Comparison of ENCODE assay signal across 8 cellular contexts in the genomic region with DNA sequence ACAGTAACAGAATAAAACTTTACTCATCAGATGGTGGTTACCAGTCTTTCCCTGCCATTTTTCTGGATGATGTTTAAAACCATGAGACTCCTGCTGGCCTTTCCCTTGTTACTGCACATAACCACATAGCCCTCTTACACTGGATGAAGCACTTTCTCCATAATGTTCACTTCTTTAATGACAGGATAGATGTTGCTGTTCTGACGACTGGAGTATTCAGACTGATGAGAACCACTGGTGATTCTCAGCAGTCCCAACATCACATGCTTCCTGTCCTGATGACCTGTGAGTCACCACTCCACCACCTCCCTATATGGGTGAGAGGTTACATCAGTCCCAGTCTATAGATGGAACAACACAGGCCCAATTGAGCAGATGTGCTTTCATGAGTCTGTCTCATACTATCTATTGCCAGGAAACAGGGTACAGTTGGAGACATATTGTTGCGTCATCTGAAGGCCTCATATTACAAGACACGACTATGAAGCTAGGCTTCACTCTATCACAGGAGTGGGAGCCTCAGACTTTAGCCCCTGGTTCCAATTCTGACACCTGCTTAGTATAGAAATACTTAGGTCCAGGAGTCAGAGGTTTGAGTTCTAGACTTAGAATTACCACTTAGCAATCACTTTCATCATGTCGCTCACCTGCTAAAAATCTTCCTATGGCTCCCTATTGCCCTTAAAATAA.
DNase-seq lines count a peak whose midpoint lies in the region; ATAC-seq, FAIRE-seq and TF ChIP-seq lines count a peak whose summit lies in the region.

No MANE protein-coding gene starts in this region.

- H3K4me2 ChIP-seq in K562 (ENCODE audit: insufficient read depth, low read length): peak overlapping the region; percentile 27; the same call in 1 of the 2 replicates

- ATAC-seq in GM18502 (IDR thresholded peaks at IDR 0.05; ENCODE audit: poor library complexity, unreplicated experiment) (peak; percentile 85), HG02885 (IDR thresholded peaks at IDR 0.05; ENCODE audit: poor library complexity, unreplicated experiment) (peak; percentile 97), K562 (peak; percentile 96)

- TF ChIP-seq POLR2A in K562 (conservative IDR thresholded peaks at IDR 0.05): no peak

- H3K36me3 ChIP-seq in ACC112 (ENCODE audit: insufficient read depth, low read length): no peaks in the 10 kb centered on the region
- no peaks in the 10 kb centered on the region for H3K36me3 ChIP-seq in K562 (ENCODE audit: control insufficient read depth, insufficient read depth, low read length)
- no peaks in the 10 kb centered on the region for H3K36me3 ChIP-seq in liver (ENCODE audit: control insufficient read depth in 4 of 4, insufficient read depth in 3 of 4, low read depth in 1 of 4, low read length in 3 of 4)

- no TSS peak for BruUV-seq in K562 (replicated peaks; lab: Mats Ljungman, UMichigan)

- no peaks in the 10 kb centered on the region for H3K27me3 ChIP-seq in ACC112 (ENCODE audit: insufficient read depth, low read length)
- no peaks in the 10 kb centered on the region for H3K27me3 ChIP-seq in K562 (ENCODE audit: control insufficient read depth in 2 of 2, insufficient read depth in 2 of 2, low read length in 2 of 2)
- H3K27me3 ChIP-seq in liver (ENCODE audit: control insufficient read depth in 4 of 4, insufficient read depth in 4 of 4, low read length in 3 of 4): peaks cover 0 to 7% (median 0%) of the 10 kb centered on the region in 4 donors

- peak; percentile 71 for FAIRE-seq in K562 (lab: Jason Lieb, UNC)

- peak overlapping the region; percentile 5 for H2AFZ ChIP-seq in ACC112 (ENCODE audit: low read length, unreplicated experiment)
- H2AFZ ChIP-seq in K562 (ENCODE audit: low read depth, low read length): peak overlapping the region; percentile 59

- TF ChIP-seq EP300 in K562 (IDR thresholded peaks at IDR 0.05; ENCODE audit: low read length): peak; percentile 74

- WGBS in K562 (ENCODE audit: insufficient coverage, low coverage, missing lambda C conversion rate): 25% methylated on average over 4 of the region's 4 CpGs
- WGBS in liver: 78% methylated on average over 4 of the region's 4 CpGs

- no peaks in the 10 kb centered on the region for H4K20me1 ChIP-seq in K562 (replicated peaks; ENCODE audit: control insufficient read depth, insufficient read depth, low read length)

- DNase-seq in NCI-H510A treated with DMSO at 0.1 percent for 48 hours (lab: John Stamatoyannopoulos, UW) (peak; percentile 35), K562 (ENCODE audit: extremely low read depth in 1 of 4, low spot score in 3 of 4) (peak; percentile 14 to 72 (median 38)), KG1 (lab: John Stamatoyannopoulos, UW) (no peak), KBM-7 (no peak)

- H3K9ac ChIP-seq in K562 (ENCODE audit: insufficient read depth in 1 of 2, low read depth in 2 of 2, low read length in 2 of 2) (no peak overlapping the region), liver (ENCODE audit: low read depth in 1 of 2, low read length in 2 of 2) (no peak overlapping the region)

- H3K4me3 ChIP-seq in ACC112 (ENCODE audit: low read depth, low read length) (peak overlapping the region; percentile 40; the same call in 1 of the 2 replicates), K562 (no peak overlapping the region), liver (ENCODE audit: low read depth in 1 of 3, low read length in 3 of 3) (no peak overlapping the region)

- in situ Hi-C loops in K562 (cut with MboI): no loop called here
- in situ Hi-C loops in KBM-7 (cut with MboI; ENCODE audit: low pct_unique_long_range_greater_than_20kb, low sequenced_read_pairs): no loop called here

- no peaks in the 10 kb centered on the region for H3K9me1 ChIP-seq in K562 (ENCODE audit: control insufficient read depth, insufficient read depth, low read length)

- H3K9me3 ChIP-seq in K562 (replicated peaks; ENCODE audit: control insufficient read depth, insufficient read depth, low read depth, low read length): no peaks in the 10 kb centered on the region
- no peaks in the 10 kb centered on the region for H3K9me3 ChIP-seq in liver (ENCODE audit: control insufficient read depth in 4 of 4, low read length in 3 of 4)

- TF ChIP-seq RAD21 in K562 (CRISPR knock-in tag; conservative IDR thresholded peaks at IDR 0.05 in 1 of 2, IDR thresholded peaks at IDR 0.05 in 1 of 2) (no peak), liver (IDR thresholded peaks at IDR 0.05) (peak; percentile 34 to 44)

- CTCF ChIA-PET in K562 (lab: Yijun Ruan, JAX; ENCODE audit: low intra/inter-chr PET ratio): no interaction called here

- H3K4me1 ChIP-seq in ACC112 (ENCODE audit: control insufficient read depth, insufficient read depth, low read length, unreplicated experiment) (peaks cover 36% of the 10 kb centered on the region), K562 (replicated peaks in 1 of 2; ENCODE audit: control insufficient read depth in 2 of 2, insufficient read depth in 2 of 2, low read length in 2 of 2) (peaks cover 4 to 15% of the 10 kb centered on the region in 2 experiments; a peak in 4 of 5 replicates), liver (ENCODE audit: control insufficient read depth in 4 of 4, insufficient read depth in 4 of 4, low read length in 3 of 4) (no peaks in the 10 kb centered on the region)

- H3K79me2 ChIP-seq in ACC112 (ENCODE audit: control insufficient read depth, insufficient read depth, low read length, unreplicated experiment) (no peaks in the 10 kb centered on the region), K562 (ENCODE audit: control insufficient read depth, insufficient read depth, low read length) (no peaks in the 10 kb centered on the region)

- H3K27ac ChIP-seq in ACC112 (ENCODE audit: low read depth, low read length) (peak overlapping the region; percentile 92), K562 (ENCODE audit: extremely low read depth, low read depth, low read length) (peak overlapping the region; percentile 58; the same call in 2 of the 3 replicates), liver (ENCODE audit: low read depth in 1 of 2, low read length in 2 of 2) (no peak overlapping the region)

- TF ChIP-seq CTCF in K562 (IDR thresholded peaks at IDR 0.05 in 2 of 3, conservative IDR thresholded peaks at IDR 0.05 in 1 of 3; ENCODE audit: insufficient read depth in 2 of 3, low read depth in 1 of 3, low read length in 3 of 3) (no peak; a peak in 1 of 6 replicates), liver (IDR thresholded peaks at IDR 0.05; ENCODE audit: low read depth, low read length, missing input control) (no peak)

- POLR2A ChIA-PET in K562 (lab: Yijun Ruan, JAX): no interaction called here

- intact Hi-C loops in K562 (cut with micrococcal nuclease): no loop called here

TF ChIP-seq in K562, 482 proteins besides CTCF, POLR2A, EP300 and RAD21 (continues in another document):
- TF ChIP-seq TARDBP (IDR thresholded peaks at IDR 0.05): no peak
- TF ChIP-seq MCM7 (IDR thresholded peaks at IDR 0.05): no peak
- no peak for TF ChIP-seq DMBX1 (CRISPR knock-in tag; IDR thresholded peaks at IDR 0.05; ENCODE audit: borderline replicate concordance)
- peak; percentile 56; the same call in 1 of the 2 replicates for TF ChIP-seq MEF2D (tag; conservative IDR thresholded peaks at IDR 0.05; ENCODE audit: low read depth)
- TF ChIP-seq, protein P1, sequence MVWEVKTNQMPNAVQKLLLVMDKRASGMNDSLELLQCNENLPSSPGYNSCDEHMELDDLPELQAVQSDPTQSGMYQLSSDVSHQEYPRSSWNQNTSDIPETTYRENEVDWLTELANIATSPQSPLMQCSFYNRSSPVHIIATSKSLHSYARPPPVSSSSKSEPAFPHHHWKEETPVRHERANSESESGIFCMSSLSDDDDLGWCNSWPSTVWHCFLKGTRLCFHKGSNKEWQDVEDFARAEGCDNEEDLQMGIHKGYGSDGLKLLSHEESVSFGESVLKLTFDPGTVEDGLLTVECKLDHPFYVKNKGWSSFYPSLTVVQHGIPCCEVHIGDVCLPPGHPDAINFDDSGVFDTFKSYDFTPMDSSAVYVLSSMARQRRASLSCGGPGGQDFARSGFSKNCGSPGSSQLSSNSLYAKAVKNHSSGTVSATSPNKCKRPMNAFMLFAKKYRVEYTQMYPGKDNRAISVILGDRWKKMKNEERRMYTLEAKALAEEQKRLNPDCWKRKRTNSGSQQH (CRISPR knock-in tag; IDR thresholded peaks at IDR 0.05): no peak

TF ChIP-seq in liver, 16 proteins besides CTCF, POLR2A, EP300 and RAD21:
- TF ChIP-seq, protein P2, sequence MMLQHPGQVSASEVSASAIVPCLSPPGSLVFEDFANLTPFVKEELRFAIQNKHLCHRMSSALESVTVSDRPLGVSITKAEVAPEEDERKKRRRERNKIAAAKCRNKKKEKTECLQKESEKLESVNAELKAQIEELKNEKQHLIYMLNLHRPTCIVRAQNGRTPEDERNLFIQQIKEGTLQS (IDR thresholded peaks at IDR 0.05): no peak
- TF ChIP-seq JUND (IDR thresholded peaks at IDR 0.05) (peak; percentile 58 to 78), HNF4A (conservative IDR thresholded peaks at IDR 0.05) (peak in 1 of 2 donors; percentile 5), SP1 (IDR thresholded peaks at IDR 0.05) (no peak), RXRA (IDR thresholded peaks at IDR 0.05) (peak; percentile 13 to 64)

Comparison
In these comparisons a context has a peak if more than half of its experiments do, and no peak if none do; other contexts are left out.
1. H3K27ac ChIP-seq: peak in ACC112 (single experiment) and K562 (single experiment); none in liver (0 of 2).
2. DNase-seq: peak in NCI-H510A treated with DMSO at 0.1 percent for 48 hours (single experiment) and K562 (4 of 4); none in KG1 (single experiment) and KBM-7 (single experiment).
3. Peak in every context shown above with its lines, with median percentiles within 50 percentile points of each other: ATAC-seq.